In genomic region chr20:10047427-10047826, GRCh38 we compare ENCODE assay signal across 11 cellular contexts. TPM values are rescaled to one million over a fixed set of nuclear protein-coding genes. Genes with fewer than 3 reads are reported as not detected.
DNase-seq lines count a peak whose midpoint lies in the region; ATAC-seq, FAIRE-seq and TF ChIP-seq lines count a peak whose summit lies in the region.
"Had no signal": no experiment of that assay in that cellular context is flagged by ENCODE, and none has a peak within 500 bp of the region (broad histone marks: within the 10 kb centered on the region; RNA-seq: fewer than 3 reads in every experiment).

No MANE protein-coding gene starts in this region.

- no peak overlapping the region for H3K9ac ChIP-seq in HepG2 (ENCODE audit: insufficient read depth, low read depth, low read length)

- POLR2A ChIA-PET in HepG2 (lab: Yijun Ruan, JAX): no interaction called here

- H3K27ac Mint-ChIP-seq in activated naive CD4-positive, alpha-beta T cell treated with anti-CD3 and anti-CD28 coated beads, Interleukin-2, amount 50 U/mL, for 72 hours: no peak overlapping the region
- H3K27ac Mint-ChIP-seq: activated naive CD4-positive, alpha-beta T cell treated with anti-CD3 and anti-CD28 coated beads, Interleukin-2, amount 10 ng/mL, durations not matched to agents 7 days and 5 days had no signal

- H3K4me3 ChIP-seq in HepG2 (replicated peaks in 1 of 3; ENCODE audit: insufficient read depth in 1 of 3, low read depth in 2 of 3, low read length in 3 of 3): no peak overlapping the region
- H3K4me3 ChIP-seq in right lobe of liver: no peak overlapping the region
- H3K4me3 ChIP-seq in left lung: no peak overlapping the region

- no peak overlapping the region for H3K4me2 ChIP-seq in HepG2 (ENCODE audit: low read depth, low read length)

- H3K27me3 ChIP-seq in HepG2 (ENCODE audit: control insufficient read depth in 1 of 2, insufficient read depth in 2 of 2, low read length in 2 of 2): no peaks in the 10 kb centered on the region
- no peaks in the 10 kb centered on the region for H3K27me3 ChIP-seq in right lobe of liver
- no peaks in the 10 kb centered on the region for H3K27me3 ChIP-seq in left lung

- peak; percentile 39 for DNase-seq in HepG2 (ENCODE audit: low spot score)
- no peak for DNase-seq in right lobe of liver
- DNase-seq in OCI-M1 (lab: John Stamatoyannopoulos, UW): peak; percentile 33
- DNase-seq in fibroblast of gingiva (ENCODE audit: low read depth): peak; percentile 33
- no peak for DNase-seq in left lung
- DNase-seq in NCI-H524 treated with DMSO at 0.1 percent for 48 hours (lab: John Stamatoyannopoulos, UW): no peak
- DNase-seq in activated naive CD4-positive, alpha-beta T cell treated with anti-CD3 and anti-CD28 coated beads, Interleukin-2, amount 50 U/mL, for 72 hours (ENCODE audit: low spot score in 2 of 2): no peak
- DNase-seq: activated naive CD4-positive, alpha-beta T cell treated with anti-CD3 and anti-CD28 coated beads, Interleukin-2, amount 10 ng/mL, durations not matched to agents 7 days and 5 days; NCI-H1105 treated with DMSO at 0.1 percent for 48 hours had no signal

- no peak overlapping the region for H3K27ac ChIP-seq in HepG2 (ENCODE audit: extremely low read length, insufficient read depth, low read length)
- H3K27ac ChIP-seq in right lobe of liver: no peak overlapping the region
- H3K27ac ChIP-seq in left lung: no peak overlapping the region

- H3K36me3 ChIP-seq in HepG2 (replicated peaks in 1 of 2; ENCODE audit: control insufficient read depth in 1 of 2, insufficient read depth in 2 of 2, low read length in 2 of 2) (no peaks in the 10 kb centered on the region; a peak in 1 of 5 replicates), right lobe of liver (no peaks in the 10 kb centered on the region), left lung (no peaks in the 10 kb centered on the region)

- H3K9me3 ChIP-seq in HepG2 (ENCODE audit: low read length) (no peaks in the 10 kb centered on the region), right lobe of liver (no peaks in the 10 kb centered on the region), left lung (no peaks in the 10 kb centered on the region)

- TF ChIP-seq RAD21 in HepG2 (CRISPR knock-in tag; IDR thresholded peaks at IDR 0.05): no peak

- TF ChIP-seq CTCF in HepG2 (CRISPR knock-in tag; IDR thresholded peaks at IDR 0.05): peak; percentile 46
- no peak for TF ChIP-seq CTCF in right lobe of liver (IDR thresholded peaks at IDR 0.05)
- no peak for TF ChIP-seq CTCF in left lung (IDR thresholded peaks at IDR 0.05)

- no peaks in the 10 kb centered on the region for H3K79me2 ChIP-seq in HepG2 (ENCODE audit: insufficient read depth, low read length)

- H3K4me1 ChIP-seq in HepG2 (ENCODE audit: insufficient read depth, low read length): no peaks in the 10 kb centered on the region
- no peaks in the 10 kb centered on the region for H3K4me1 ChIP-seq in right lobe of liver
- H3K4me1 ChIP-seq in left lung: no peaks in the 10 kb centered on the region

- no peaks in the 10 kb centered on the region for H3K36me3 Mint-ChIP-seq in activated naive CD4-positive, alpha-beta T cell treated with anti-CD3 and anti-CD28 coated beads, Interleukin-2, amount 50 U/mL, for 72 hours

- H2AFZ ChIP-seq in HepG2 (ENCODE audit: low read length): no peak overlapping the region

- peak; percentile 98 for ATAC-seq in HepG2
- ATAC-seq in right lobe of liver: no peak
- ATAC-seq in left lung: no peak
- no peak for ATAC-seq in activated naive CD4-positive, alpha-beta T cell treated with anti-CD3 and anti-CD28 coated beads, Interleukin-2, amount 50 U/mL, for 72 hours
- no peak for ATAC-seq in HG02870 (IDR thresholded peaks at IDR 0.05; ENCODE audit: unreplicated experiment)

- in situ Hi-C loops in HepG2 (cut with HindIII; ENCODE audit: extremely low pct_ligation_motif_present, low pct_unique_long_range_greater_than_20kb): no loop called here

- CTCF ChIA-PET in HepG2 (lab: Yijun Ruan, JAX; ENCODE audit: low intra/inter-chr PET ratio, low total read pairs): no interaction called here

- intact Hi-C loops in HepG2 (cut with micrococcal nuclease; ENCODE audit: unreplicated experiment): loop anchor here (1.0 kb wide), 1 partner anchor 69 kb away; no protein-coding TSS in a partner anchor
- intact Hi-C loops in right lobe of liver (cut with DNase I): no loop called here
- intact Hi-C loops in left lung (cut with DNase I): no loop called here

- 64% methylated on average over 4 of the region's 4 CpGs for WGBS in HepG2 (ENCODE audit: low lambda C conversion rate)
- WGBS in right lobe of liver (ENCODE audit: insufficient coverage, low coverage, low lambda C conversion rate, missing lambda C conversion rate): 60% methylated on average over 3 of the region's 4 CpGs

- H4K20me1 ChIP-seq in HepG2 (ENCODE audit: insufficient read depth, low read length): no peaks in the 10 kb centered on the region

- BruUV-seq in HepG2 (replicated peaks; lab: Mats Ljungman, UMichigan): no TSS peak

- FAIRE-seq in HepG2 (lab: Jason Lieb, UNC): no peak
- FAIRE-seq: GM19239 had no signal

- no peaks in the 10 kb centered on the region for H3K9me3 Mint-ChIP-seq in activated naive CD4-positive, alpha-beta T cell treated with anti-CD3 and anti-CD28 coated beads, Interleukin-2, amount 50 U/mL, for 72 hours
- H3K9me3 Mint-ChIP-seq: activated naive CD4-positive, alpha-beta T cell treated with anti-CD3 and anti-CD28 coated beads, Interleukin-2, amount 10 ng/mL, durations not matched to agents 7 days and 5 days had no signal

- no peak for TF ChIP-seq POLR2A in HepG2 (IDR thresholded peaks at IDR 0.05; ENCODE audit: insufficient read depth in 1 of 2, low read depth in 2 of 2, low read length in 2 of 2)
- no peak for TF ChIP-seq POLR2A in right lobe of liver (IDR thresholded peaks at IDR 0.05)

- TF ChIP-seq EP300 in HepG2 (IDR thresholded peaks at IDR 0.05; ENCODE audit: low read depth in 2 of 2, low read length in 2 of 2): no peak
- no peak for TF ChIP-seq EP300 in HepG2 (CRISPR knock-in tag; IDR thresholded peaks at IDR 0.05; ENCODE audit: borderline replicate concordance)

TF ChIP-seq in HepG2, 621 proteins besides CTCF, POLR2A, EP300 and RAD21:
- no peak for TF ChIP-seq ZMYM3 (CRISPR knock-in tag; IDR thresholded peaks at IDR 0.05)
- no peak for TF ChIP-seq HDAC1 (CRISPR knock-in tag; IDR thresholded peaks at IDR 0.05)
- TF ChIP-seq ZNF263 (CRISPR knock-in tag; IDR thresholded peaks at IDR 0.05): peak; percentile 84
- TF ChIP-seq SMC3 (IDR thresholded peaks at IDR 0.05; ENCODE audit: low read length): peak; percentile 30; the same call in 1 of the 2 replicates
- TF ChIP-seq STAG1 (CRISPR knock-in tag; IDR thresholded peaks at IDR 0.05): peak; percentile 28; the same call in 1 of the 2 replicates

RNA-seq across cellular contexts. Expression of gene ANKEF1, which starts 12.6 kb away (rescaled TPM):
- total RNA-seq in HepG2 (2016; rRNA removed; fragmentation: Illumina TruSeq; extraction: Trizol): 8.6 and 11.8 TPM in 2 replicates
- total RNA-seq in HepG2 (2016; cell fraction: cytosol; rRNA removed; fragmentation: Illumina TruSeq; extraction: Trizol; ENCODE audit: low read depth): 2.0 and 2.4 TPM in 2 replicates
- total RNA-seq in HepG2 (2016; cell fraction: insoluble cytoplasmic fraction; rRNA removed; fragmentation: Illumina TruSeq; extraction: Trizol): 9.2 and 10.5 TPM in 2 replicates
- 5.8 and 6.0 TPM in 2 replicates for total RNA-seq in HepG2 (2016; cell fraction: membrane; rRNA removed; fragmentation: Illumina TruSeq; extraction: Trizol)
- total RNA-seq in HepG2 (2016; cell fraction: nucleus; rRNA removed; fragmentation: Illumina TruSeq; extraction: Trizol): 6.2 and 6.9 TPM in 2 replicates
- 3.0 and 3.1 TPM in 2 replicates for polyA plus RNA-seq in HepG2 (2011; rRNA removed)
- polyA plus RNA-seq in HepG2 (2011; cell fraction: cytosol; rRNA removed): 1.6 and 2.6 TPM in 2 replicates
- 1.8 and 2.0 TPM in 2 replicates for polyA plus RNA-seq in HepG2 (2011; cell fraction: nucleus; rRNA removed)
- polyA plus RNA-seq in HepG2 (2012): 4.1 and 4.7 TPM in 2 replicates
- 1.0 and 1.3 TPM in 2 replicates for polyA plus RNA-seq in HepG2 (2016; cell fraction: cytosol; fragmentation: Illumina TruSeq; extraction: Trizol; ENCODE audit: low read depth)
- polyA plus RNA-seq in HepG2 (2016; cell fraction: insoluble cytoplasmic fraction; fragmentation: Illumina TruSeq; extraction: Trizol; ENCODE audit: low read depth): 8.5 and 8.6 TPM in 2 replicates
- polyA plus RNA-seq in HepG2 (2016; cell fraction: membrane; fragmentation: Illumina TruSeq; extraction: Trizol; ENCODE audit: low read depth): 2.5 and 2.8 TPM in 2 replicates
- polyA plus RNA-seq in HepG2 (2016; cell fraction: nucleus; fragmentation: Illumina TruSeq; extraction: Trizol; ENCODE audit: insufficient read depth, low read depth): 5.3 and 5.7 TPM in 2 replicates
- 4.2 and 5.4 TPM in 2 replicates for polyA minus RNA-seq in HepG2 (2011; rRNA and poly(A)+ RNA removed; ENCODE audit: low replicate concordance)
- polyA minus RNA-seq in HepG2 (2011; cell fraction: cytosol; rRNA and poly(A)+ RNA removed): 4.5 and 5.0 TPM in 2 replicates
- 9.0 and 10.7 TPM in 2 replicates for polyA minus RNA-seq in HepG2 (2011; cell fraction: nucleus; rRNA and poly(A)+ RNA removed)
- 1 to 10 TPM; 3.9 to 9.2 (median 5.1) TPM for total RNA-seq in right lobe of liver
- total RNA-seq in left lung: 1 to 10 TPM; 6.1 to 7.4 TPM
- 1 to 10 TPM; 1.0 to 1.8 TPM for total RNA-seq in activated naive CD4-positive, alpha-beta T cell treated with anti-CD3 and anti-CD28 coated beads, Interleukin-2, amount 50 U/mL, for 72 hours

Comparison
In these comparisons a context has a peak if more than half of its experiments do, and no peak if none do; other contexts are left out.
1. DNase-seq: peak in HepG2 (single experiment), OCI-M1 (single experiment) and fibroblast of gingiva (single experiment); none in right lobe of liver (0 of 3), left lung (0 of 2), NCI-H524 treated with DMSO at 0.1 percent for 48 hours (single experiment) and activated naive CD4-positive, alpha-beta T cell treated with anti-CD3 and anti-CD28 coated beads, Interleukin-2, amount 50 U/mL, for 72 hours (0 of 2).